Comparison of ENCODE assay signal across 8 cellular contexts in the genomic region with DNA sequence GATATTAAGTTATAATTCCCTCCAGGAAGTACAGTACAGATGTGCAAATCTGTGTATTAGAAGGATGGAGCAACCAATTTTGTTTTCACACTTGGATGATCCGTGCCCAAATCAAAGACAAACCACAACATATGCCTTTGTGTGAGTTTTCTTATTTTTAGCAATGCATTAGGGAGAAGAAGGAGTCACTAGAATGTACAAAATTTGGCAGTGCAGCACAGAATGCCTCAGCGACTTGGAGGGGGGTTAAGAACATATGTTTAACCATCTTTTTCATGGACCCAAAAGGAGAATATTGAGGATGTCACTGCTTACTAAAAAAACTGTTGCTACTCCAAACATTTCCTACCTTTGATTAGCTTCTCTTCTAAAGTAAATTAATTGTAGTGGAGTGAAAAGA. TPM values are rescaled to one million over a fixed set of nuclear protein-coding genes. Genes with fewer than 3 reads are reported as not detected.
"Had no signal": no experiment of that assay in that cellular context is flagged by ENCODE, and none has a peak within 500 bp of the region (broad histone marks: within the 10 kb centered on the region; RNA-seq: fewer than 3 reads in every experiment).

No MANE protein-coding gene starts in this region.

- H3K4me3 ChIP-seq: GM23338 had no signal

- H3K27ac Mint-ChIP-seq: H9, IgD-negative memory B cell had no signal

- H3K9me3 Mint-ChIP-seq: GM23338, H9, IgD-negative memory B cell had no signal

- ATAC-seq: HepG2 had no signal

- H3K4me2 ChIP-seq: GM23338 had no signal

- H3K4me1 Mint-ChIP-seq: IgD-negative memory B cell had no signal

- H3K27me3 Mint-ChIP-seq: IgD-negative memory B cell had no signal

- DNase-seq: H9, HCEC 1CT, KBM-7 had no signal

- H3K4me3 Mint-ChIP-seq: GM23338, H9, IgD-negative memory B cell had no signal

- H3K27ac ChIP-seq: HL-60 had no signal

RNA-seq across cellular contexts. Expression of gene DAB1, which starts 45.3 kb away (rescaled TPM):
- total RNA-seq: HT1080 had no signal
